19 cellular contexts compared by ENCODE assay signal in genomic region chr14:54809767-54810166, GRCh38.
DNase-seq lines count a peak whose midpoint lies in the region; ATAC-seq and TF ChIP-seq lines count a peak whose summit lies in the region.
"Had no signal": no experiment of that assay in that cellular context is flagged by ENCODE, and none has a peak within 500 bp of the region (broad histone marks: within the 10 kb centered on the region; RNA-seq: fewer than 3 reads in every experiment).

No MANE protein-coding gene starts in this region.

- H3K4me1 Mint-ChIP-seq in activated CD8-positive, alpha-beta T cell treated with anti-CD3 and anti-CD28 coated beads for 36 hours (ENCODE audit: low read depth), result peaks cover 2% of the 10 kb centered on the region
- H3K4me1 Mint-ChIP-seq in activated CD8-positive, alpha-beta T cell treated with anti-CD3 and anti-CD28 coated beads, Interleukin-2, amount 10 ng/mL, durations not matched to agents 7 days and 5 days (ENCODE audit: low read depth), result peaks cover 5% of the 10 kb centered on the region
- peaks cover 1 to 7% (median 5%) of the 10 kb centered on the region in 4 donors for H3K4me1 Mint-ChIP-seq in CD4-positive, alpha-beta memory T cell

- no peak overlapping the region for H3K4me3 Mint-ChIP-seq in activated CD8-positive, alpha-beta T cell treated with anti-CD3 and anti-CD28 coated beads for 36 hours
- no peak overlapping the region for H3K4me3 Mint-ChIP-seq in activated CD8-positive, alpha-beta T cell treated with anti-CD3 and anti-CD28 coated beads, Interleukin-2, amount 10 ng/mL, durations not matched to agents 7 days and 5 days
- H3K4me3 Mint-ChIP-seq in CD4-positive, alpha-beta memory T cell, result no peak overlapping the region
- H3K4me3 Mint-ChIP-seq: IgD-negative memory B cell had no signal

- no peak overlapping the region for H3K27ac ChIP-seq in coronary artery
- no peak overlapping the region for H3K27ac ChIP-seq in CD4-positive, alpha-beta memory T cell (ENCODE audit: low read depth, low read length)
- H3K27ac ChIP-seq: BLaER1, GM23248 had no signal

- H3K36me3 ChIP-seq in CD4-positive, alpha-beta memory T cell (ENCODE audit: insufficient read depth, low read length), result no peaks in the 10 kb centered on the region
- H3K36me3 ChIP-seq: BLaER1 had no signal

- intact Hi-C loops in activated CD8-positive, alpha-beta T cell treated with anti-CD3 and anti-CD28 coated beads for 36 hours (cut with micrococcal nuclease), result no loop called here
- intact Hi-C loops in CD4-positive, alpha-beta memory T cell (cut with micrococcal nuclease), result no loop called here

- DNase-seq in activated CD8-positive, alpha-beta T cell treated with anti-CD3 and anti-CD28 coated beads for 36 hours, result peak; percentile 35
- DNase-seq in activated CD8-positive, alpha-beta T cell treated with anti-CD3 and anti-CD28 coated beads, Interleukin-2, amount 10 ng/mL, durations not matched to agents 7 days and 5 days, result no peak
- DNase-seq in GM13977 (ENCODE audit: low spot score) (peak; percentile 18), coronary artery (ENCODE audit: low spot score) (peak; percentile 22), HCEC 1CT (no peak), DMS79 (lab: John Stamatoyannopoulos, UW) (no peak)
- DNase-seq in CD4-positive, alpha-beta memory T cell, result no peak
- DNase-seq: DND-41, GM23248, NCI-H1105 treated with DMSO at 0.1 percent for 48 hours, NCI-H187, NCI-H226, NCI-H524 treated with DMSO at 0.1 percent for 48 hours, SHP77, SK-N-SH had no signal

- no peaks in the 10 kb centered on the region for H3K9me3 Mint-ChIP-seq in activated CD8-positive, alpha-beta T cell treated with anti-CD3 and anti-CD28 coated beads for 36 hours
- H3K9me3 Mint-ChIP-seq in activated CD8-positive, alpha-beta T cell treated with anti-CD3 and anti-CD28 coated beads, Interleukin-2, amount 10 ng/mL, durations not matched to agents 7 days and 5 days (ENCODE audit: insufficient read depth), result no peaks in the 10 kb centered on the region
- H3K9me3 Mint-ChIP-seq in CD4-positive, alpha-beta memory T cell, result no peaks in the 10 kb centered on the region
- H3K9me3 Mint-ChIP-seq: IgD-negative memory B cell had no signal

- H3K4me3 ChIP-seq in coronary artery, result no peak overlapping the region
- H3K4me3 ChIP-seq in CD4-positive, alpha-beta memory T cell (ENCODE audit: low read length in 2 of 2), result no peak overlapping the region
- H3K4me3 ChIP-seq: BLaER1, GM23248 had no signal

- no peaks in the 10 kb centered on the region for H3K4me1 ChIP-seq in CD4-positive, alpha-beta memory T cell (ENCODE audit: insufficient read depth, low read length)

- in situ Hi-C loops in GM13977 (cut with MboI; ENCODE audit: low pct_unique_long_range_greater_than_20kb, low sequenced_read_pairs, unreplicated experiment), result no loop called here

- CTCF ChIA-PET in activated CD8-positive, alpha-beta T cell treated with anti-CD3 and anti-CD28 coated beads for 36 hours (lab: Charles Lee), result interaction anchor here (8.2 to 10.9 kb wide), 2 partner anchors 34 to 245 kb away, joined by 82 to 93 read pairs; partner anchors contain the start of gene SAMD4A
- CTCF ChIA-PET in activated CD8-positive, alpha-beta T cell treated with anti-CD3 and anti-CD28 coated beads, Interleukin-2, amount 10 ng/mL, durations not matched to agents 7 days and 5 days (lab: Charles Lee), result interaction anchor here (1.2 to 2.1 kb wide), 2 partner anchors 19 to 36 kb away, joined by 3 to 5 read pairs; no protein-coding TSS in a partner anchor
- CTCF ChIA-PET in CD4-positive, alpha-beta memory T cell (lab: Charles Lee; ENCODE audit: partially characterized antibody), result no interaction called here

- peaks cover 17% of the 10 kb centered on the region for H3K27me3 Mint-ChIP-seq in activated CD8-positive, alpha-beta T cell treated with anti-CD3 and anti-CD28 coated beads for 36 hours
- peaks cover 22% of the 10 kb centered on the region for H3K27me3 Mint-ChIP-seq in activated CD8-positive, alpha-beta T cell treated with anti-CD3 and anti-CD28 coated beads, Interleukin-2, amount 10 ng/mL, durations not matched to agents 7 days and 5 days (ENCODE audit: low read depth)
- peaks cover 1 to 8% of the 10 kb centered on the region in 2 donors for H3K27me3 Mint-ChIP-seq in CD4-positive, alpha-beta memory T cell

- POLR2A ChIA-PET in activated CD8-positive, alpha-beta T cell treated with anti-CD3 and anti-CD28 coated beads for 36 hours (lab: Charles Lee), result no interaction called here
- POLR2A ChIA-PET in activated CD8-positive, alpha-beta T cell treated with anti-CD3 and anti-CD28 coated beads, Interleukin-2, amount 10 ng/mL, durations not matched to agents 7 days and 5 days (lab: Charles Lee), result no interaction called here
- POLR2A ChIA-PET in CD4-positive, alpha-beta memory T cell (lab: Charles Lee; ENCODE audit: partially characterized antibody), result no interaction called here

- peak; percentile 57 for ATAC-seq in activated CD8-positive, alpha-beta T cell treated with anti-CD3 and anti-CD28 coated beads for 36 hours
- ATAC-seq in activated CD8-positive, alpha-beta T cell treated with anti-CD3 and anti-CD28 coated beads, Interleukin-2, amount 10 ng/mL, durations not matched to agents 7 days and 5 days, result no peak
- ATAC-seq in GM21723 (IDR thresholded peaks at IDR 0.05; ENCODE audit: unreplicated experiment), result peak; percentile 45
- ATAC-seq: HCT116 had no signal

- TF ChIP-seq CTCF in activated CD8-positive, alpha-beta T cell treated with anti-CD3 and anti-CD28 coated beads for 36 hours (IDR thresholded peaks at IDR 0.05), result no peak
- TF ChIP-seq CTCF in GM13977 (IDR thresholded peaks at IDR 0.05; ENCODE audit: extremely low read depth, insufficient read depth, missing control alignments) (no peak), coronary artery (IDR thresholded peaks at IDR 0.05) (no peak)

- H3K36me3 Mint-ChIP-seq in activated CD8-positive, alpha-beta T cell treated with anti-CD3 and anti-CD28 coated beads for 36 hours (ENCODE audit: low read depth), result no peaks in the 10 kb centered on the region
- no peaks in the 10 kb centered on the region for H3K36me3 Mint-ChIP-seq in activated CD8-positive, alpha-beta T cell treated with anti-CD3 and anti-CD28 coated beads, Interleukin-2, amount 10 ng/mL, durations not matched to agents 7 days and 5 days (ENCODE audit: low read depth)
- no peaks in the 10 kb centered on the region for H3K36me3 Mint-ChIP-seq in CD4-positive, alpha-beta memory T cell
- H3K36me3 Mint-ChIP-seq: IgD-negative memory B cell had no signal

- no peaks in the 10 kb centered on the region for H3K27me3 ChIP-seq in CD4-positive, alpha-beta memory T cell (ENCODE audit: insufficient read depth, low read length)
- H3K27me3 ChIP-seq: BLaER1 had no signal

- no peak overlapping the region for H3K27ac Mint-ChIP-seq in activated CD8-positive, alpha-beta T cell treated with anti-CD3 and anti-CD28 coated beads for 36 hours
- no peak overlapping the region for H3K27ac Mint-ChIP-seq in activated CD8-positive, alpha-beta T cell treated with anti-CD3 and anti-CD28 coated beads, Interleukin-2, amount 10 ng/mL, durations not matched to agents 7 days and 5 days
- no peak overlapping the region for H3K27ac Mint-ChIP-seq in CD4-positive, alpha-beta memory T cell
- H3K27ac Mint-ChIP-seq: IgD-negative memory B cell had no signal

- no peaks in the 10 kb centered on the region for H3K9me3 ChIP-seq in CD4-positive, alpha-beta memory T cell (ENCODE audit: control insufficient read depth in 1 of 2, low read length in 2 of 2)
- H3K9me3 ChIP-seq: BLaER1, SK-N-SH had no signal

Comparison
In these comparisons a context has a peak if more than half of its experiments do, and no peak if none do; other contexts are left out.
1. DNase-seq: peak in activated CD8-positive, alpha-beta T cell treated with anti-CD3 and anti-CD28 coated beads for 36 hours (single experiment), GM13977 (single experiment) and coronary artery (single experiment); none in activated CD8-positive, alpha-beta T cell treated with anti-CD3 and anti-CD28 coated beads, Interleukin-2, amount 10 ng/mL, durations not matched to agents 7 days and 5 days (single experiment), HCEC 1CT (single experiment), CD4-positive, alpha-beta memory T cell (0 of 5) and DMS79 (single experiment).